Comparison of ENCODE assay signal across 8 cellular contexts in genomic region chr20:64063389-64064144, GRCh38. TPM values are rescaled to one million over a fixed set of nuclear protein-coding genes. Genes with fewer than 3 reads are reported as not detected.
DNase-seq lines count a peak whose midpoint lies in the region; ATAC-seq and TF ChIP-seq lines count a peak whose summit lies in the region.

No MANE protein-coding gene starts in this region.

- H3K9me3 Mint-ChIP-seq in central memory CD8-positive, alpha-beta T cell: no peaks in the 10 kb centered on the region

- H3K36me3 ChIP-seq in GM06990 (ENCODE audit: control insufficient read depth, insufficient read depth, low read length): no peaks in the 10 kb centered on the region
- no peaks in the 10 kb centered on the region for H3K36me3 ChIP-seq in uterus

- TF ChIP-seq CTCF in GM06990 (IDR thresholded peaks at IDR 0.05; ENCODE audit: insufficient read depth, low read length, poor library complexity, severe bottlenecking) (no peak), uterus (IDR thresholded peaks at IDR 0.05) (no peak)

- H3K27me3 ChIP-seq in GM06990 (replicated peaks; ENCODE audit: control insufficient read depth, insufficient read depth, low read length) (no peaks in the 10 kb centered on the region), mononuclear cell (ENCODE audit: insufficient read depth, low read length) (no peaks in the 10 kb centered on the region), uterus (no peaks in the 10 kb centered on the region)

- peak overlapping the region; percentile 17 for H3K27ac Mint-ChIP-seq in central memory CD8-positive, alpha-beta T cell (ENCODE audit: low read depth)

- peak overlapping the region; percentile 79 for H3K4me3 ChIP-seq in GM06990 (replicated peaks; ENCODE audit: low read depth, low read length)
- peak overlapping the region; percentile 63 for H3K4me3 ChIP-seq in mononuclear cell (ENCODE audit: low read length)
- peak overlapping the region; percentile 78 to 92 for H3K4me3 ChIP-seq in uterus

- DNase-seq in GM06990 (ENCODE audit: extremely low read depth, insufficient read length) (no peak), NCI-H69 (lab: John Stamatoyannopoulos, UW) (peak; percentile 14), uterus (peak in 1 of 2 donors; percentile 45), mesenteric fat pad (ENCODE audit: low spot score) (no peak), NCI-H510A treated with DMSO at 0.1 percent for 48 hours (lab: John Stamatoyannopoulos, UW) (no peak)
- DNase-seq in central memory CD8-positive, alpha-beta T cell (ENCODE audit: low spot score in 2 of 2): no peak

- H3K4me1 Mint-ChIP-seq in central memory CD8-positive, alpha-beta T cell: peaks cover 38% of the 10 kb centered on the region

- ATAC-seq in central memory CD8-positive, alpha-beta T cell (replicated peaks; ENCODE audit: extremely low read depth, poor library complexity, severe bottlenecking): no peak
- ATAC-seq in GM19351 (IDR thresholded peaks at IDR 0.05; ENCODE audit: unreplicated experiment): no peak

- H3K4me1 ChIP-seq in mononuclear cell (ENCODE audit: insufficient read depth, low read length) (peaks cover 51% of the 10 kb centered on the region), uterus (peaks cover 0 to 20% of the 10 kb centered on the region in 2 donors)

- no peaks in the 10 kb centered on the region for H3K27me3 Mint-ChIP-seq in central memory CD8-positive, alpha-beta T cell

- H3K4me3 Mint-ChIP-seq in central memory CD8-positive, alpha-beta T cell: peak overlapping the region; percentile 84

- peak overlapping the region; percentile 79 to 81 for H3K27ac ChIP-seq in uterus

- H3K9me3 ChIP-seq in mononuclear cell (ENCODE audit: low read depth, low read length) (no peaks in the 10 kb centered on the region), uterus (no peaks in the 10 kb centered on the region)

- H3K36me3 Mint-ChIP-seq in central memory CD8-positive, alpha-beta T cell (ENCODE audit: insufficient read depth): peaks cover 8% of the 10 kb centered on the region

- TF ChIP-seq POLR2A in uterus (IDR thresholded peaks at IDR 0.05): no peak

- intact Hi-C loops in uterus (cut with DNase I; ENCODE audit: low total_unique reads): no loop called here

RNA-seq across cellular contexts. Expression of gene TCEA2, which starts 0.6 kb away (rescaled TPM):
- total RNA-seq in mononuclear cell (6.0 TPM), uterus (10 to 100 TPM; 21.5 to 75.4 (median 27.2) TPM), mesenteric fat pad (42.5 TPM)

RNA-seq across cellular contexts. Expression of gene SOX18, which starts 14.1 kb away (rescaled TPM):
- total RNA-seq in mononuclear cell (not detected), uterus (100 to 1,000 TPM in 1 of 4 donors, 10 to 100 TPM in 2, 1 to 10 TPM in 1; 6.7 to 116 (median 19.1) TPM), mesenteric fat pad (70.5 TPM)

RNA-seq across cellular contexts. Expression of gene RGS19, which starts 15.8 kb away (rescaled TPM):
- total RNA-seq in mononuclear cell: 33.6 TPM
- 10 to 100 TPM in 1 of 4 donors, 1 to 10 TPM in 3; 4.6 to 38.8 (median 6.7) TPM for total RNA-seq in uterus
- total RNA-seq in mesenteric fat pad: 29.0 TPM

RNA-seq across cellular contexts. Expression of gene OPRL1, which starts 16.3 kb away (rescaled TPM):
- total RNA-seq in mononuclear cell: 1.3 TPM
- total RNA-seq in uterus: 1 to 10 TPM in 1 of 4 donors, under 1 TPM in 2, not detected in 1; 0.51 to 1.9 (median 0.64) TPM
- total RNA-seq in mesenteric fat pad: 1.3 TPM

RNA-seq across cellular contexts. Expression of gene LKAAEAR1, which starts 20.6 kb away (rescaled TPM):
- 0.42 TPM for total RNA-seq in mononuclear cell
- total RNA-seq in uterus: not detected
- total RNA-seq in mesenteric fat pad: not detected
